3 cellular contexts compared by ENCODE assay signal in genomic region chr5:145223582-145223981, GRCh38.
TF ChIP-seq lines count a peak whose summit lies in the region.

No MANE protein-coding gene starts in this region.

TF ChIP-seq in HepG2, 621 proteins besides CTCF, POLR2A, EP300 and RAD21:
- TF ChIP-seq ZNF275 (CRISPR knock-in tag; IDR thresholded peaks at IDR 0.05; ENCODE audit: borderline replicate concordance) = no peak
- no peak for TF ChIP-seq ZSCAN25 (CRISPR knock-in tag; IDR thresholded peaks at IDR 0.05)
- peak; percentile 28 to 56; a peak in 2 of 4 replicates for TF ChIP-seq MAFK (conservative IDR thresholded peaks at IDR 0.05 in 1 of 2, IDR thresholded peaks at IDR 0.05 in 1 of 2; ENCODE audit: low read length in 2 of 2)
- TF ChIP-seq ZNF782 (CRISPR knock-in tag; IDR thresholded peaks at IDR 0.05; ENCODE audit: borderline replicate concordance) = no peak

TF ChIP-seq in A549, 52 proteins besides CTCF, POLR2A, EP300 and RAD21:
- TF ChIP-seq KDM1A (IDR thresholded peaks at IDR 0.05; ENCODE audit: low read depth) (no peak), CHD2 (IDR thresholded peaks at IDR 0.05; ENCODE audit: low read length, partially characterized antibody) (no peak), MAFK (IDR thresholded peaks at IDR 0.05; ENCODE audit: partially characterized antibody) (peak; percentile 34)
TF ChIP-seq in A549: peak in this region for 1.

TF ChIP-seq in IMR-90, 13 proteins besides CTCF, POLR2A, EP300 and RAD21:
- TF ChIP-seq RCOR1 (IDR thresholded peaks at IDR 0.05; ENCODE audit: insufficient replicate concordance, low read length) = no peak
- peak; percentile 51 for TF ChIP-seq MAFK (IDR thresholded peaks at IDR 0.05; ENCODE audit: low read depth, low read length)
TF ChIP-seq in IMR-90: peak in this region for 1.
